In the genomic region with DNA sequence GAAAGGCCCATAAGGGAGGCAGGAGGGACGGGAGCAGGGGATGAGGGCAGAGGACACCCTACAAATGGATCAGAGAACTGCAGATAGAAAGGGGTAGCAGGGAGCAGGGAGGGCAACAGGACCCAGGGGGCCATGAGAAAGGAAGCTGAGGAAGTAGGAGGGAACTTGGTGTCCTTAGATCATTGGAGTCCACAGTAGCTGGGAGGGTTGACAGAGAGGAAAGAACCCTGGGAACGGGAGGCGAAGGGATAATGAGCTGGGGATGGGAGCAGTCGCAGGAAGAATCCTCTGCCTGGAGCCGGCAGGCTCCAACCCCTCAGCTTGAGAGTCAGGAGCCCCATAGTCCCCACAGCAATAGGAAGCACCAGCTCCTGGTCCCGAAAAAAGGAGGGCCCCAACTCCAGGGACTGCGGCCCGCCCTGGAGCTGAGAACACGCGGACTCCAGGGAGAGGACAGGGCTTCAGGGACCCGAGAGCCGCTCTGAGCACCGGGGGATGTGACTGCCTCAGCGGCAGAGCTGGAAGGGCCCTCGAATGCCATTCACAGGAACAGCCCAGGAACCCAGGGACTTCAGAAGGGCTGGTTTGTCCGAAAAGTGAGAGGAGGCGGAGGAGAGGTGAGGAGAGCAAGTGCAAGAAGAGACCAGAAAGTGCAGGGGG, we compare ENCODE assay signal across 11 cellular contexts. TPM values are rescaled to one million over a fixed set of nuclear protein-coding genes. Genes with fewer than 3 reads are reported as not detected.
DNase-seq lines count a peak whose midpoint lies in the region; ATAC-seq and TF ChIP-seq lines count a peak whose summit lies in the region.
"Had no signal": no experiment of that assay in that cellular context is flagged by ENCODE, and none has a peak within 500 bp of the region (broad histone marks: within the 10 kb centered on the region; RNA-seq: fewer than 3 reads in every experiment).

No MANE protein-coding gene starts in this region.

- peaks cover 3% of the 10 kb centered on the region for H3K36me3 Mint-ChIP-seq in T-cell

- H3K27ac ChIP-seq in iPS DF 6.9 (ENCODE audit: low read length) (no peak overlapping the region), prostate gland (peak overlapping the region in 1 of 2 donors; percentile 35)

- H3K36me3 ChIP-seq in ES-I3 (ENCODE audit: insufficient read depth, low read length) = no peaks in the 10 kb centered on the region
- no peaks in the 10 kb centered on the region for H3K36me3 ChIP-seq in iPS DF 6.9 (ENCODE audit: control insufficient read depth, insufficient read depth, low read length)
- no peaks in the 10 kb centered on the region for H3K36me3 ChIP-seq in prostate gland

- peak in 2 of 4 experiments; percentile 20 to 33 for ATAC-seq in T-cell (replicated peaks in 1 of 4)

- WGBS in iPS DF 6.9 (ENCODE audit: insufficient coverage, insufficient read length) = no CpG with 5 or more reads among the region's 17 CpGs
- 21% methylated on average over 17 of the region's 17 CpGs for WGBS in prostate gland

- H3K27me3 ChIP-seq in iPS DF 6.9 (ENCODE audit: control insufficient read depth, insufficient read depth, low read length) (peaks cover 30% of the 10 kb centered on the region), prostate gland (replicated peaks; ENCODE audit: insufficient read depth) (no peaks in the 10 kb centered on the region)

- POLR2A ChIA-PET in T-cell (lab: Charles Lee) = no interaction called here

- TF ChIP-seq CTCF in prostate gland (IDR thresholded peaks at IDR 0.05) = no peak

- TF ChIP-seq POLR2A in prostate gland (IDR thresholded peaks at IDR 0.05) = no peak

- H3K4me3 Mint-ChIP-seq in T-cell = peak overlapping the region; percentile 41 to 91 (median 85)

- intact Hi-C loops in prostate gland (cut with DNase I) = loop anchor here (5.0 kb wide), 1 partner anchor 87 kb away; a partner anchor contains a TSS

- H3K27ac Mint-ChIP-seq in T-cell = no peak overlapping the region

- H3K9me3 Mint-ChIP-seq in T-cell = no peaks in the 10 kb centered on the region

- peaks cover 37 to 61% of the 10 kb centered on the region in 2 donors for H3K27me3 Mint-ChIP-seq in T-cell

- peak overlapping the region; percentile 10; the same call in 1 of the 2 replicates for H3K4me3 ChIP-seq in iPS DF 6.9 (ENCODE audit: low read length)
- peak overlapping the region; percentile 6 to 25 for H3K4me3 ChIP-seq in prostate gland

- peaks cover 35 to 51% (median 37%) of the 10 kb centered on the region in 3 donors for H3K4me1 Mint-ChIP-seq in T-cell

- H3K9me3 ChIP-seq in ES-I3 (ENCODE audit: control insufficient read depth, insufficient read depth, low read length) = no peaks in the 10 kb centered on the region
- no peaks in the 10 kb centered on the region for H3K9me3 ChIP-seq in iPS DF 6.9 (ENCODE audit: control insufficient read depth, insufficient read depth, low read length)
- H3K9me3 ChIP-seq in prostate gland = no peaks in the 10 kb centered on the region

- peak overlapping the region; percentile 67; the same call in 1 of the 2 replicates for H3K9ac ChIP-seq in ES-I3 (ENCODE audit: low read depth, low read length)

- peaks cover 3% of the 10 kb centered on the region; the same call in 1 of the 2 replicates for H3K4me1 ChIP-seq in ES-I3 (ENCODE audit: insufficient read depth, low read length)
- H3K4me1 ChIP-seq in iPS DF 6.9 (ENCODE audit: control insufficient read depth, insufficient read depth, low read length) = peaks cover 1% of the 10 kb centered on the region; the same call in 1 of the 2 replicates
- H3K4me1 ChIP-seq in prostate gland (replicated peaks) = peaks cover 4% of the 10 kb centered on the region

- DNase-seq in T-cell (no peak), iPS DF 6.9 (ENCODE audit: low read depth, low spot score) (no peak), prostate gland (ENCODE audit: low spot score) (no peak), NCI-H1092 (lab: John Stamatoyannopoulos, UW) (no peak), NCI-H2107 (lab: John Stamatoyannopoulos, UW) (no peak), NCI-H1436 (lab: John Stamatoyannopoulos, UW) (no peak), SHP77 treated with DMSO at 0.1 percent for 48 hours (lab: John Stamatoyannopoulos, UW) (no peak)
- DNase-seq: central memory CD4-positive, alpha-beta T cell; kidney glomerular epithelial cell; NCI-H510A treated with DMSO at 0.1 percent for 48 hours had no signal

- CTCF ChIA-PET in T-cell (lab: Charles Lee) = interaction anchor here in 1 of 2 donors (0.8 kb wide), 1 partner anchor 140 kb away, joined by 4 read pairs; no protein-coding TSS in a partner anchor

RNA-seq across cellular contexts. Expression of a gene that starts 32.7 kb away (rescaled TPM):
- total RNA-seq in T-cell (1,000 to 10,000 TPM; 1,578 to 2,596 (median 2,172) TPM), prostate gland (100 to 1,000 TPM; 564 to 620 TPM)
